ENCODE assay signal across 13 cellular contexts in genomic region chr6:111411978-111412574, GRCh38.
DNase-seq lines count a peak whose midpoint lies in the region; ATAC-seq and TF ChIP-seq lines count a peak whose summit lies in the region.
"Had no signal": no experiment of that assay in that cellular context is flagged by ENCODE, and none has a peak within 500 bp of the region (broad histone marks: within the 10 kb centered on the region; RNA-seq: fewer than 3 reads in every experiment).

No MANE protein-coding gene starts in this region.

- H3K4me2 ChIP-seq in DOHH2 (ENCODE audit: low read length) = peak overlapping the region; percentile 24

- H3K4me3 ChIP-seq in DOHH2 (ENCODE audit: low read length) (no peak overlapping the region), tibial artery (no peak overlapping the region), Peyer's patch (no peak overlapping the region)

- ATAC-seq in GM21360 (IDR thresholded peaks at IDR 0.05; ENCODE audit: unreplicated experiment) (peak; percentile 61), HG03095 (IDR thresholded peaks at IDR 0.05; ENCODE audit: unreplicated experiment) (peak; percentile 64), HG03097 (IDR thresholded peaks at IDR 0.05; ENCODE audit: low FRiP score, unreplicated experiment) (no peak)

- H3K27me3 ChIP-seq in DOHH2 (ENCODE audit: control insufficient read depth, low read length) = no peaks in the 10 kb centered on the region
- H3K27me3 ChIP-seq in tibial artery = no peaks in the 10 kb centered on the region
- no peaks in the 10 kb centered on the region for H3K27me3 ChIP-seq in Peyer's patch

- H3K9me3 ChIP-seq in DOHH2 (ENCODE audit: control insufficient read depth, insufficient read depth, low read length) (no peaks in the 10 kb centered on the region), tibial artery (no peaks in the 10 kb centered on the region), Peyer's patch (no peaks in the 10 kb centered on the region)

- DNase-seq in SIG-M5 treated with dmso at 0.1 percent for 504 hours (lab: John Stamatoyannopoulos, UW; ENCODE audit: unreplicated experiment) (peak; percentile 90), tibial artery (no peak), HT-29 (ENCODE audit: low spot score) (no peak), Peyer's patch (no peak)
- DNase-seq: activated CD8-positive, alpha-beta memory T cell treated with anti-CD3 and anti-CD28 coated beads, Interleukin-2, amount 50 U/mL, for 4 hours; HFFc6; immature natural killer cell; NCI-H526 treated with DMSO at 0.1 percent for 48 hours had no signal

- H3K36me3 ChIP-seq in DOHH2 (ENCODE audit: control insufficient read depth, low read length) (peaks cover 72% of the 10 kb centered on the region), tibial artery (peaks cover 20 to 35% (median 24%) of the 10 kb centered on the region in 3 donors), Peyer's patch (no peaks in the 10 kb centered on the region)

- intact Hi-C loops in tibial artery (cut with DNase I; ENCODE audit: low total_unique reads) = no loop called here

- no peak for TF ChIP-seq POLR2A in Peyer's patch (IDR thresholded peaks at IDR 0.05)

- H3F3A ChIP-seq in DOHH2 (ENCODE audit: control insufficient read depth, insufficient read depth) = peaks cover 6% of the 10 kb centered on the region

- TF ChIP-seq CTCF in DOHH2 (IDR thresholded peaks at IDR 0.05; ENCODE audit: low read depth, low read length, poor library complexity, severe bottlenecking) (no peak), tibial artery (IDR thresholded peaks at IDR 0.05) (no peak), Peyer's patch (IDR thresholded peaks at IDR 0.05) (no peak)

- H3K79me2 ChIP-seq in DOHH2 (ENCODE audit: control insufficient read depth, low read length) = peaks cover 20% of the 10 kb centered on the region

- H3K9me2 ChIP-seq in DOHH2 (replicated peaks; ENCODE audit: control insufficient read depth, low read length) = no peaks in the 10 kb centered on the region

- peak overlapping the region; percentile 22 for H3K27ac ChIP-seq in DOHH2 (ENCODE audit: low read depth, low read length)
- no peak overlapping the region for H3K27ac ChIP-seq in tibial artery
- no peak overlapping the region for H3K27ac ChIP-seq in Peyer's patch
- H3K27ac ChIP-seq: epithelial cell of prostate had no signal

- H3K4me1 ChIP-seq in DOHH2 (ENCODE audit: control insufficient read depth, low read length) = peaks cover 39% of the 10 kb centered on the region
- H3K4me1 ChIP-seq in tibial artery = peaks cover 0 to 10% (median 2%) of the 10 kb centered on the region in 4 donors
- H3K4me1 ChIP-seq in Peyer's patch = peaks cover 0 to 11% (median 0%) of the 10 kb centered on the region in 4 donors

- no peaks in the 10 kb centered on the region for H4K20me1 ChIP-seq in DOHH2 (ENCODE audit: control insufficient read depth, insufficient read depth, low read depth, low read length)
